7 cellular contexts compared by ENCODE assay signal in the genomic region with DNA sequence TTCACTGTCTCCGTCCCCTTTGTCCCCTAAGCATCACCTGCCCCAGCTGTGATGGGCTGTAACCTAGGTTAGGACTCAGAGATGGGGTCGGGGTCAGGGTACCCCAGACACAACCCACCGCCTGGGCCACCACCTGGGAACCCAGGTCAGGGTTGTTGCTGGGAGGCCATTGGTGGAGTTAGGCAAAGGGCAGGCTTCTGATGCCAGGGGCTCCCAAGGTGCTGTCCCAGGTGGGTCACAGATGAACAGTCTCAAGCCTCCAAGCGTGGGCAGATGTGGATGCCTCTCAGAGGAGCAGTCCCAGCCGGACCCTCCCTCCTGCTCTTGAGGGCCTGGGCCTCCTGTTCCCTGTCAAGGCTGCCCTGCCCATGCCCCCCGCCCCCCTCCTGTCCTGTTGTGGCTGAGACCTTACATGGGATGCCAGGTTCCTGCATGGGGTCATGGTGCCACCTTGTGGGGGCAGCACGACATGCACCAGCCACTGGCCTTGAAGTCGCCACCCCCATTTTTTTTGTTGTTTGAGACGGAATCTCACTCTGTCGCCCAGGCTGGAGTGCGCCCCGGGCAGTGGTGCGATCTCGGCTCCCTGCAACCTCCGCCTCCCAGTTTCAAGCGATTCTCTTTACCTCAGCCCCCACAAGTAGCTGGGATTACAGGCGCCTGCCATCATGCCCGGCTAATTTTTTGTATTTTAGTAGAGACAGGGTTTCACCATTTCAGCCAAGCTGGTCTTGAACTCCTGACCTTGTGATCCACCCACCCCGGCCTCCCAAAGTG.
A peak's percentile ranks its signal among the peaks of the same experiment; 100 is the strongest.
DNase-seq lines count a peak whose midpoint lies in the region; ATAC-seq and TF ChIP-seq lines count a peak whose summit lies in the region.

No MANE protein-coding gene starts in this region.

- no peaks in the 10 kb centered on the region for H3K9me3 Mint-ChIP-seq in stimulated activated naive CD8-positive, alpha-beta T cell treated with anti-CD3 and anti-CD28 coated beads, Interleukin-15, amount 100 ng/mL, for 72 hours

- no peak overlapping the region for H3K4me3 Mint-ChIP-seq in stimulated activated naive CD8-positive, alpha-beta T cell treated with anti-CD3 and anti-CD28 coated beads, Interleukin-15, amount 100 ng/mL, for 72 hours

- DNase-seq in NCI-H1694 (lab: John Stamatoyannopoulos, UW) = peak; percentile 29
- DNase-seq in activated CD4-positive, alpha-beta T cell treated with anti-CD3 and anti-CD28 coated beads, Interleukin-2, amount 50 U/mL, for 24 hours (ENCODE audit: low read depth in 1 of 2, low spot score in 1 of 2) = peak; percentile 39 to 43
- peak; percentile 57 for DNase-seq in effector CD8-positive, alpha-beta T cell (lab: John Stamatoyannopoulos, UW)
- DNase-seq in midbrain (lab: John Stamatoyannopoulos, UW) = peak; percentile 49
- DNase-seq in stimulated activated naive CD8-positive, alpha-beta T cell treated with anti-CD3 and anti-CD28 coated beads, Interleukin-15, amount 100 ng/mL, for 72 hours = peak; percentile 63 to 66

- peak; percentile 75 for TF ChIP-seq CTCF in GM12874 (IDR thresholded peaks at IDR 0.05; ENCODE audit: insufficient read depth, low read depth, low read length)

- peak; percentile 72 for ATAC-seq in stimulated activated naive CD8-positive, alpha-beta T cell treated with anti-CD3 and anti-CD28 coated beads, Interleukin-15, amount 100 ng/mL, for 72 hours
- ATAC-seq in GM21737 (IDR thresholded peaks at IDR 0.05; ENCODE audit: unreplicated experiment) = no peak

- no peaks in the 10 kb centered on the region for H3K27me3 Mint-ChIP-seq in stimulated activated naive CD8-positive, alpha-beta T cell treated with anti-CD3 and anti-CD28 coated beads, Interleukin-15, amount 100 ng/mL, for 72 hours

- H3K27ac Mint-ChIP-seq in stimulated activated naive CD8-positive, alpha-beta T cell treated with anti-CD3 and anti-CD28 coated beads, Interleukin-15, amount 100 ng/mL, for 72 hours = peak overlapping the region in 1 of 2 donors; percentile 89

- H3K4me1 Mint-ChIP-seq in stimulated activated naive CD8-positive, alpha-beta T cell treated with anti-CD3 and anti-CD28 coated beads, Interleukin-15, amount 100 ng/mL, for 72 hours = peaks cover 13% of the 10 kb centered on the region
